In the genomic region with DNA sequence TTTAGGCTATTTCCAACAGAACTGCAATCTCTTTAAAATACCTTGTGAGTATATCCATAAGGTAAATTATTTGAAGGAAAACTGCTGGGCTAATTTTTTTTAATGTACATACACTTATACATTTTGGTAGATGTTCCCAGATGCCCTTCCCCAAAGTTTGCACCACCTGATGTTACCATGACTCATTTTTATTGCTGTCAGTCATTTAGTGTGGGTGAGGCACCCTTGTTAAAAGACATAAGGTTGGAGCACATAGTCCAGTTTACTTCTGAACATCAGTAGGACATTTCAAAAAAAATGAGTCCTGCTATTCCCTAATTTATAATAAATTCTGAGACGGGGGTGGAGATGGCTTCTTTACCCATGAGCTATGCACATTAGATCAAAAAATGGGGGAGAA, we compare ENCODE assay signal across 3 cellular contexts.
"Had no signal": no experiment of that assay in that cellular context is flagged by ENCODE, and none has a peak within 500 bp of the region (broad histone marks: within the 10 kb centered on the region; RNA-seq: fewer than 3 reads in every experiment).

No MANE protein-coding gene starts in this region.

- H3K27ac ChIP-seq: HL-60 had no signal

- DNase-seq: IMR-90, KBM-7 had no signal
